In the genomic region with DNA sequence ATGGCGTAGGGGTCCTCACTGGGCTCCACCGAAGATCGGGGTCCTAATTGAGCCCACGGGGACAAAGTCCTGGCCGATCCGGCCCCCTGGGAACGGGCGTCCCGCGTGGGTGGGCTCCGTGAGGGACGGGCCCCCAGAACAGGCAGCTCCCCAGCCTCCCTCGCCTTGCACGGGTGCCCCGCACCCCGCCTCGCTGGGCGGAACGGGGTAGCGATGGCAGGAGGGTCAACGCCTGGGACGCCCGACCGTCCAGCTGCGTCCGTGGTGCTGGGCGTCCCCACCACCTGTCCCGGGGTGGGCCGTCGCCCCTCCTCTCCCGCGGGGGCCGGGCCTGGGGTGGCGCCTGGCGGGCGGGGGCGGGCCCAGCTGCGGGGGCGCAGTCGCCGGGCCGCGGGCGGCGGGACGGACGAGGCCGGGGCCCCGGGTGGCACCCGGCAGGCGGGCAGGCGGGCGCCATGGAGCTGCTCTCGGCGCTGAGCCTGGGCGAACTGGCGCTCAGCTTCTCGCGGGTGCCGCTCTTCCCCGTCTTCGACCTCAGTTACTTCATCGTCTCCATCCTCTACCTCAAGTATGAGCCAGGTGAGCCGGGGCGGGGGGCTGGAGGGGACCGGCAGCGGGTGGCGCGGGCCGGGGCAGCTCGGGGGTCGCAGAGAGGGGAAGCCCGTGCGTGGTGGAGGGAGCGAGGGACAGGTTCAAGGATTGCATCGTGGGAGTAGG, we compare ENCODE assay signal across 1 cellular context.
TF ChIP-seq lines count a peak whose summit lies in the region.

A gene with protein sequence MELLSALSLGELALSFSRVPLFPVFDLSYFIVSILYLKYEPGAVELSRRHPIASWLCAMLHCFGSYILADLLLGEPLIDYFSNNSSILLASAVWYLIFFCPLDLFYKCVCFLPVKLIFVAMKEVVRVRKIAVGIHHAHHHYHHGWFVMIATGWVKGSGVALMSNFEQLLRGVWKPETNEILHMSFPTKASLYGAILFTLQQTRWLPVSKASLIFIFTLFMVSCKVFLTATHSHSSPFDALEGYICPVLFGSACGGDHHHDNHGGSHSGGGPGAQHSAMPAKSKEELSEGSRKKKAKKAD (plus strand): TSS at position 377 of the 717 bp plus-strand sequence. CDS start 79 bp downstream, at position 456.

TF ChIP-seq in HEK293, 187 proteins besides CTCF, POLR2A, EP300 and RAD21 (continued from another document and continues in another):
- TF ChIP-seq, protein P1, sequence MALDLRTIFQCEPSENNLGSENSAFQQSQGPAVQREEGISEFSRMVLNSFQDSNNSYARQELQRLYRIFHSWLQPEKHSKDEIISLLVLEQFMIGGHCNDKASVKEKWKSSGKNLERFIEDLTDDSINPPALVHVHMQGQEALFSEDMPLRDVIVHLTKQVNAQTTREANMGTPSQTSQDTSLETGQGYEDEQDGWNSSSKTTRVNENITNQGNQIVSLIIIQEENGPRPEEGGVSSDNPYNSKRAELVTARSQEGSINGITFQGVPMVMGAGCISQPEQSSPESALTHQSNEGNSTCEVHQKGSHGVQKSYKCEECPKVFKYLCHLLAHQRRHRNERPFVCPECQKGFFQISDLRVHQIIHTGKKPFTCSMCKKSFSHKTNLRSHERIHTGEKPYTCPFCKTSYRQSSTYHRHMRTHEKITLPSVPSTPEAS (tag by site-specific recombination; IDR thresholded peaks at IDR 0.05): no peak
- TF ChIP-seq WT1 (tag by site-specific recombination; IDR thresholded peaks at IDR 0.05) (no peak), ZNF600 (tag by site-specific recombination; IDR thresholded peaks at IDR 0.05) (no peak), SALL2 (tag by site-specific recombination; IDR thresholded peaks at IDR 0.05; ENCODE audit: borderline replicate concordance) (no peak), ZNF548 (tag by site-specific recombination; IDR thresholded peaks at IDR 0.05) (no peak), ZNF837 (tag by site-specific recombination; IDR thresholded peaks at IDR 0.05) (no peak), ZNF214 (tag by site-specific recombination; IDR thresholded peaks at IDR 0.05; ENCODE audit: borderline replicate concordance) (no peak), ZNF558 (tag by site-specific recombination; IDR thresholded peaks at IDR 0.05) (no peak), ZNF843 (tag by site-specific recombination; IDR thresholded peaks at IDR 0.05) (no peak), ZNF175 (tag by site-specific recombination; IDR thresholded peaks at IDR 0.05) (no peak), ZNF510 (tag by site-specific recombination; IDR thresholded peaks at IDR 0.05; ENCODE audit: insufficient replicate concordance) (no peak), ZNF514 (tag by site-specific recombination; IDR thresholded peaks at IDR 0.05) (no peak), ZNF660 (tag by site-specific recombination; IDR thresholded peaks at IDR 0.05) (no peak), ZNF394 (tag by site-specific recombination; IDR thresholded peaks at IDR 0.05; ENCODE audit: borderline replicate concordance) (no peak), HOXC10 (CRISPR knock-in tag; IDR thresholded peaks at IDR 0.05) (no peak), ZBTB17 (tag by site-specific recombination; IDR thresholded peaks at IDR 0.05) (no peak), ZNF223 (tag by site-specific recombination; IDR thresholded peaks at IDR 0.05) (no peak), KLF16 (tag by site-specific recombination; IDR thresholded peaks at IDR 0.05) (no peak), ZNF677 (tag by site-specific recombination; IDR thresholded peaks at IDR 0.05) (peak; percentile 15; the same call in 1 of the 2 replicates), MEIS1 (CRISPR knock-in tag; IDR thresholded peaks at IDR 0.05; ENCODE audit: borderline replicate concordance) (no peak), ZNF37A (tag by site-specific recombination; IDR thresholded peaks at IDR 0.05) (no peak), ZNF121 (tag by site-specific recombination; IDR thresholded peaks at IDR 0.05) (no peak), KLF10 (tag by site-specific recombination; IDR thresholded peaks at IDR 0.05) (no peak), SP2 (tag by site-specific recombination; IDR thresholded peaks at IDR 0.05) (peak; percentile 81), ZNF529 (tag by site-specific recombination; IDR thresholded peaks at IDR 0.05; ENCODE audit: insufficient replicate concordance) (no peak), HOXA7 (CRISPR knock-in tag; IDR thresholded peaks at IDR 0.05; ENCODE audit: borderline replicate concordance) (no peak), ZNF138 (tag by site-specific recombination; IDR thresholded peaks at IDR 0.05; ENCODE audit: borderline replicate concordance) (no peak), ZBTB8A (tag by site-specific recombination; IDR thresholded peaks at IDR 0.05) (peak; percentile 79), GLI2 (tag by site-specific recombination; IDR thresholded peaks at IDR 0.05; ENCODE audit: borderline replicate concordance, low read depth) (no peak), ZEB2 (tag by site-specific recombination; IDR thresholded peaks at IDR 0.05) (no peak), ZNF354C (tag by site-specific recombination; IDR thresholded peaks at IDR 0.05; ENCODE audit: borderline replicate concordance, low read depth) (no peak), ZNF221 (tag by site-specific recombination; IDR thresholded peaks at IDR 0.05; ENCODE audit: borderline replicate concordance) (no peak), ZNF423 (tag by site-specific recombination; IDR thresholded peaks at IDR 0.05) (no peak), ZNF596 (tag by site-specific recombination; IDR thresholded peaks at IDR 0.05) (no peak), ZNF658 (tag by site-specific recombination; IDR thresholded peaks at IDR 0.05) (no peak), BCL11B (tag by site-specific recombination; IDR thresholded peaks at IDR 0.05; ENCODE audit: low read depth) (no peak), ZNF155 (tag by site-specific recombination; IDR thresholded peaks at IDR 0.05) (no peak), ZNF621 (tag by site-specific recombination; IDR thresholded peaks at IDR 0.05) (no peak), GFI1B (tag by site-specific recombination; IDR thresholded peaks at IDR 0.05) (no peak), ZSCAN16 (tag by site-specific recombination; IDR thresholded peaks at IDR 0.05) (no peak), ZFP69B (tag by site-specific recombination; IDR thresholded peaks at IDR 0.05) (no peak)
- TF ChIP-seq, protein P2, sequence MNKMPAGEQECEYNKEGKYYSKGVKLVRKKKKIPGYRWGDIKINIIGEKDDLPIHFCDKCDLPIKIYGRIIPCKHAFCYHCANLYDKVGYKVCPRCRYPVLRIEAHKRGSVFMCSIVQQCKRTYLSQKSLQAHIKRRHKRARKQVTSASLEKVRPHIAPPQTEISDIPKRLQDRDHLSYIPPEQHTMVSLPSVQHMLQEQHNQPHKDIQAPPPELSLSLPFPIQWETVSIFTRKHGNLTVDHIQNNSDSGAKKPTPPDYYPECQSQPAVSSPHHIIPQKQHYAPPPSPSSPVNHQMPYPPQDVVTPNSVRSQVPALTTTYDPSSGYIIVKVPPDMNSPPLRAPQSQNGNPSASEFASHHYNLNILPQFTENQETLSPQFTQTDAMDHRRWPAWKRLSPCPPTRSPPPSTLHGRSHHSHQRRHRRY (tag by site-specific recombination; IDR thresholded peaks at IDR 0.05): no peak
- TF ChIP-seq, protein P3, sequence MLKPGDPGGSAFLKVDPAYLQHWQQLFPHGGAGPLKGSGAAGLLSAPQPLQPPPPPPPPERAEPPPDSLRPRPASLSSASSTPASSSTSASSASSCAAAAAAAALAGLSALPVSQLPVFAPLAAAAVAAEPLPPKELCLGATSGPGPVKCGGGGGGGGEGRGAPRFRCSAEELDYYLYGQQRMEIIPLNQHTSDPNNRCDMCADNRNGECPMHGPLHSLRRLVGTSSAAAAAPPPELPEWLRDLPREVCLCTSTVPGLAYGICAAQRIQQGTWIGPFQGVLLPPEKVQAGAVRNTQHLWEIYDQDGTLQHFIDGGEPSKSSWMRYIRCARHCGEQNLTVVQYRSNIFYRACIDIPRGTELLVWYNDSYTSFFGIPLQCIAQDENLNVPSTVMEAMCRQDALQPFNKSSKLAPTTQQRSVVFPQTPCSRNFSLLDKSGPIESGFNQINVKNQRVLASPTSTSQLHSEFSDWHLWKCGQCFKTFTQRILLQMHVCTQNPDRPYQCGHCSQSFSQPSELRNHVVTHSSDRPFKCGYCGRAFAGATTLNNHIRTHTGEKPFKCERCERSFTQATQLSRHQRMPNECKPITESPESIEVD (tag by site-specific recombination; IDR thresholded peaks at IDR 0.05): no peak
- TF ChIP-seq, protein P4, sequence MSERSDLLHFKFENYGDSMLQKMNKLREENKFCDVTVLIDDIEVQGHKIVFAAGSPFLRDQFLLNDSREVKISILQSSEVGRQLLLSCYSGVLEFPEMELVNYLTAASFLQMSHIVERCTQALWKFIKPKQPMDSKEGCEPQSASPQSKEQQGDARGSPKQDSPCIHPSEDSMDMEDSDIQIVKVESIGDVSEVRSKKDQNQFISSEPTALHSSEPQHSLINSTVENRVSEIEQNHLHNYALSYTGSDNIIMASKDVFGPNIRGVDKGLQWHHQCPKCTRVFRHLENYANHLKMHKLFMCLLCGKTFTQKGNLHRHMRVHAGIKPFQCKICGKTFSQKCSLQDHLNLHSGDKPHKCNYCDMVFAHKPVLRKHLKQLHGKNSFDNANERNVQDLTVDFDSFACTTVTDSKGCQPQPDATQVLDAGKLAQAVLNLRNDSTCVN (tag by site-specific recombination; optimal IDR thresholded peaks at IDR 0.05): no peak
- TF ChIP-seq, protein P5, sequence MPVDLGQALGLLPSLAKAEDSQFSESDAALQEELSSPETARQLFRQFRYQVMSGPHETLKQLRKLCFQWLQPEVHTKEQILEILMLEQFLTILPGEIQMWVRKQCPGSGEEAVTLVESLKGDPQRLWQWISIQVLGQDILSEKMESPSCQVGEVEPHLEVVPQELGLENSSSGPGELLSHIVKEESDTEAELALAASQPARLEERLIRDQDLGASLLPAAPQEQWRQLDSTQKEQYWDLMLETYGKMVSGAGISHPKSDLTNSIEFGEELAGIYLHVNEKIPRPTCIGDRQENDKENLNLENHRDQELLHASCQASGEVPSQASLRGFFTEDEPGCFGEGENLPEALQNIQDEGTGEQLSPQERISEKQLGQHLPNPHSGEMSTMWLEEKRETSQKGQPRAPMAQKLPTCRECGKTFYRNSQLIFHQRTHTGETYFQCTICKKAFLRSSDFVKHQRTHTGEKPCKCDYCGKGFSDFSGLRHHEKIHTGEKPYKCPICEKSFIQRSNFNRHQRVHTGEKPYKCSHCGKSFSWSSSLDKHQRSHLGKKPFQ (tag by site-specific recombination; IDR thresholded peaks at IDR 0.05): no peak; the same call in 1 of the 2 replicates
- TF ChIP-seq, protein P6, sequence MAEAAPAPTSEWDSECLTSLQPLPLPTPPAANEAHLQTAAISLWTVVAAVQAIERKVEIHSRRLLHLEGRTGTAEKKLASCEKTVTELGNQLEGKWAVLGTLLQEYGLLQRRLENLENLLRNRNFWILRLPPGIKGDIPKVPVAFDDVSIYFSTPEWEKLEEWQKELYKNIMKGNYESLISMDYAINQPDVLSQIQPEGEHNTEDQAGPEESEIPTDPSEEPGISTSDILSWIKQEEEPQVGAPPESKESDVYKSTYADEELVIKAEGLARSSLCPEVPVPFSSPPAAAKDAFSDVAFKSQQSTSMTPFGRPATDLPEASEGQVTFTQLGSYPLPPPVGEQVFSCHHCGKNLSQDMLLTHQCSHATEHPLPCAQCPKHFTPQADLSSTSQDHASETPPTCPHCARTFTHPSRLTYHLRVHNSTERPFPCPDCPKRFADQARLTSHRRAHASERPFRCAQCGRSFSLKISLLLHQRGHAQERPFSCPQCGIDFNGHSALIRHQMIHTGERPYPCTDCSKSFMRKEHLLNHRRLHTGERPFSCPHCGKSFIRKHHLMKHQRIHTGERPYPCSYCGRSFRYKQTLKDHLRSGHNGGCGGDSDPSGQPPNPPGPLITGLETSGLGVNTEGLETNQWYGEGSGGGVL (tag by site-specific recombination; IDR thresholded peaks at IDR 0.05): no peak
- TF ChIP-seq, protein P7, sequence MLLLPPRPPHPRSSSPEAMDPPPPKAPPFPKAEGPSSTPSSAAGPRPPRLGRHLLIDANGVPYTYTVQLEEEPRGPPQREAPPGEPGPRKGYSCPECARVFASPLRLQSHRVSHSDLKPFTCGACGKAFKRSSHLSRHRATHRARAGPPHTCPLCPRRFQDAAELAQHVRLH (tag by site-specific recombination; IDR thresholded peaks at IDR 0.05): no peak
- TF ChIP-seq, protein P8, sequence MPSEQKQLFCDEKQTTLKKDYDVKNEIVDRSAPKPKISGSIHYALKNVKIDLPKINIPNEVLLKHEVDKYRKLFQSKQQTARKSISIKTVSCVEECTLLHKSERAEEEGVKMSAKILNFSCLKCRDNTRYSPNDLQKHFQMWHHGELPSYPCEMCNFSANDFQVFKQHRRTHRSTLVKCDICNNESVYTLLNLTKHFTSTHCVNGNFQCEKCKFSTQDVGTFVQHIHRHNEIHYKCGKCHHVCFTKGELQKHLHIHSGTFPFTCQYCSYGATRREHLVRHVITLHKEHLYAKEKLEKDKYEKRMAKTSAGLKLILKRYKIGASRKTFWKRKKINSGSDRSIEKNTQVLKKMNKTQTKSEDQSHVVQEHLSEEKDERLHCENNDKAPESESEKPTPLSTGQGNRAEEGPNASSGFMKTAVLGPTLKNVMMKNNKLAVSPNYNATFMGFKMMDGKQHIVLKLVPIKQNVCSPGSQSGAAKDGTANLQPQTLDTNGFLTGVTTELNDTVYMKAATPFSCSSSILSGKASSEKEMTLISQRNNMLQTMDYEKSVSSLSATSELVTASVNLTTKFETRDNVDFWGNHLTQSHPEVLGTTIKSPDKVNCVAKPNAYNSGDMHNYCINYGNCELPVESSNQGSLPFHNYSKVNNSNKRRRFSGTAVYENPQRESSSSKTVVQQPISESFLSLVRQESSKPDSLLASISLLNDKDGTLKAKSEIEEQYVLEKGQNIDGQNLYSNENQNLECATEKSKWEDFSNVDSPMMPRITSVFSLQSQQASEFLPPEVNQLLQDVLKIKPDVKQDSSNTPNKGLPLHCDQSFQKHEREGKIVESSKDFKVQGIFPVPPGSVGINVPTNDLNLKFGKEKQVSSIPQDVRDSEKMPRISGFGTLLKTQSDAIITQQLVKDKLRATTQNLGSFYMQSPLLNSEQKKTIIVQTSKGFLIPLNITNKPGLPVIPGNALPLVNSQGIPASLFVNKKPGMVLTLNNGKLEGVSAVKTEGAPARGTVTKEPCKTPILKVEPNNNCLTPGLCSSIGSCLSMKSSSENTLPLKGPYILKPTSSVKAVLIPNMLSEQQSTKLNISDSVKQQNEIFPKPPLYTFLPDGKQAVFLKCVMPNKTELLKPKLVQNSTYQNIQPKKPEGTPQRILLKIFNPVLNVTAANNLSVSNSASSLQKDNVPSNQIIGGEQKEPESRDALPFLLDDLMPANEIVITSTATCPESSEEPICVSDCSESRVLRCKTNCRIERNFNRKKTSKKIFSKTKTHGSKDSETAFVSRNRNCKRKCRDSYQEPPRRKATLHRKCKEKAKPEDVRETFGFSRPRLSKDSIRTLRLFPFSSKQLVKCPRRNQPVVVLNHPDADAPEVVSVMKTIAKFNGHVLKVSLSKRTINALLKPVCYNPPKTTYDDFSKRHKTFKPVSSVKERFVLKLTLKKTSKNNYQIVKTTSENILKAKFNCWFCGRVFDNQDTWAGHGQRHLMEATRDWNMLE (tag by site-specific recombination; conservative IDR thresholded peaks at IDR 0.05; ENCODE audit: low read depth): no peak
